Comparison of ENCODE assay signal across 13 cellular contexts in the genomic region with DNA sequence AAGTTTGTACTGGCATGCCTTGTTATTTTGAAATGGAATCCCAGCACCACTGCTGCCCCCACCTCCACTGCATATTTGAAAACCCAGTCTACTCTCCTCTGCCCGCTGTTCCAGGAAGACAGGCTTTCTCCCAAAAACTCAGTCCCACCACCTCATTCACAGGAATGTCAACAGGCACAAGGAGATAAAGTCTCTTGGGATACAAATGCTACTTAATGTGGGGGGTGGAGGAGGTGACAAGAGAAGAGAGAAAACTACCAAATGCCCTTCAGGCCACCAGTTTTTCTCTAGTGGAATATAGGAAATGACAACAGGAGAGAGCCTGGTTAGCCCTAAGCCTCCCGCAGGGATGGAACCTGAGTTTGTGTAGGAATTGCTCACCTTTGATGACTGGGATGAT. TPM values are rescaled to one million over a fixed set of nuclear protein-coding genes. Genes with fewer than 3 reads are reported as not detected.
DNase-seq lines count a peak whose midpoint lies in the region; ATAC-seq and TF ChIP-seq lines count a peak whose summit lies in the region.
"Had no signal": no experiment of that assay in that cellular context is flagged by ENCODE, and none has a peak within 500 bp of the region (broad histone marks: within the 10 kb centered on the region; RNA-seq: fewer than 3 reads in every experiment).

No MANE protein-coding gene starts in this region.

- H3K4me3 ChIP-seq in IMR-90 (ENCODE audit: insufficient read depth, low read depth, low read length) (no peak overlapping the region), neural progenitor cell (no peak overlapping the region)

- no peak for TF ChIP-seq POLR2A in IMR-90 (IDR thresholded peaks at IDR 0.05; ENCODE audit: low read depth, low read length)

- peaks cover 91% of the 10 kb centered on the region for H3K27me3 Mint-ChIP-seq in Calu3 (ENCODE audit: unreplicated experiment)
- H3K27me3 Mint-ChIP-seq in endothelial cell (ENCODE audit: unreplicated experiment): peaks cover 5% of the 10 kb centered on the region
- peaks cover 42% of the 10 kb centered on the region for H3K27me3 Mint-ChIP-seq in neural progenitor cell (ENCODE audit: insufficient read depth, low read depth)
- H3K27me3 Mint-ChIP-seq in activated CD8-positive, alpha-beta T cell treated with anti-CD3 and anti-CD28 coated beads, Interleukin-2, amount 10 ng/mL, durations not matched to agents 7 days and 5 days (ENCODE audit: low read depth): peaks cover 62% of the 10 kb centered on the region

- H3K56ac ChIP-seq in IMR-90 (ENCODE audit: extremely low read depth, insufficient read depth, low read length): no peak overlapping the region

- peaks cover 3% of the 10 kb centered on the region; the same call in 1 of the 2 replicates for H3K27me3 ChIP-seq in IMR-90 (ENCODE audit: control insufficient read depth, insufficient read depth, low read length)
- peaks cover 26% of the 10 kb centered on the region for H3K27me3 ChIP-seq in neural progenitor cell

- H3F3A ChIP-seq in neural progenitor cell (ENCODE audit: low read depth): peaks cover 33% of the 10 kb centered on the region

- H3K9me3 ChIP-seq in IMR-90 (ENCODE audit: control insufficient read depth, insufficient read depth, low read length) (peaks cover 7% of the 10 kb centered on the region), neural progenitor cell (ENCODE audit: low read depth) (no peaks in the 10 kb centered on the region)

- H3K36me3 ChIP-seq in IMR-90 (ENCODE audit: control insufficient read depth, insufficient read depth, low read length) (no peaks in the 10 kb centered on the region), neural progenitor cell (no peaks in the 10 kb centered on the region)

- intact Hi-C loops in Calu3 (cut with micrococcal nuclease; ENCODE audit: unreplicated experiment) (loop anchor here (2.0 to 5.0 kb wide), 2 partner anchors 112 to 156 kb away; no protein-coding TSS in a partner anchor), IMR-90 (cut with micrococcal nuclease) (loop anchor here (1.0 to 10.0 kb wide), 7 partner anchors 58 to 344 kb away; a partner anchor contains a TSS)

- no peak overlapping the region for H2BK120ac ChIP-seq in IMR-90 (ENCODE audit: low read depth, low read length)

- WGBS in IMR-90 (ENCODE audit: extremely low coverage in 2 of 2, insufficient read length in 1 of 2), 2 experiments: no CpG with 5 or more reads among the region's 2 CpGs

- H3K27ac ChIP-seq in IMR-90 (ENCODE audit: insufficient read depth, low read length) (no peak overlapping the region), neural progenitor cell (no peak overlapping the region)
- H3K27ac ChIP-seq: VCaP had no signal

- no peak overlapping the region for H4K5ac ChIP-seq in IMR-90 (ENCODE audit: low read depth, low read length)

- H2BK15ac ChIP-seq in IMR-90 (ENCODE audit: low read depth, low read length): peak overlapping the region; percentile 21; the same call in 1 of the 3 replicates

- no peak overlapping the region for H2BK20ac ChIP-seq in IMR-90 (ENCODE audit: low read depth, low read length)

- DNase-seq in Calu3: no peak
- no peak for DNase-seq in IMR-90
- no peak for DNase-seq in endothelial cell (ENCODE audit: low spot score)
- no peak for DNase-seq in neural progenitor cell (ENCODE audit: low spot score)
- DNase-seq in T-helper 2 cell: no peak
- DNase-seq in activated CD8-positive, alpha-beta T cell treated with anti-CD3 and anti-CD28 coated beads, Interleukin-2, amount 10 ng/mL, durations not matched to agents 7 days and 5 days: no peak
- no peak for DNase-seq in NK-92 treated with Interleukin-12 subunit alpha and Interleukin-12 subunit beta, amount 100 ng/mL, for 24 hours (lab: John Stamatoyannopoulos, UW)
- DNase-seq: activated naive CD4-positive, alpha-beta T cell; kidney; SHP77 treated with DMSO at 0.1 percent for 48 hours had no signal

- H3K4me1 Mint-ChIP-seq in Calu3 (ENCODE audit: low read depth, unreplicated experiment) (peaks cover 9% of the 10 kb centered on the region), endothelial cell (ENCODE audit: unreplicated experiment) (peaks cover 33% of the 10 kb centered on the region), neural progenitor cell (peaks cover 8% of the 10 kb centered on the region)
- H3K4me1 Mint-ChIP-seq in activated CD8-positive, alpha-beta T cell treated with anti-CD3 and anti-CD28 coated beads, Interleukin-2, amount 10 ng/mL, durations not matched to agents 7 days and 5 days (ENCODE audit: low read depth): peaks cover 14% of the 10 kb centered on the region

- TF ChIP-seq RAD21 in IMR-90 (IDR thresholded peaks at IDR 0.05; ENCODE audit: low read length): no peak

- no peak overlapping the region for H3K9ac ChIP-seq in IMR-90 (ENCODE audit: low read depth, low read length)
- no peak overlapping the region for H3K9ac ChIP-seq in neural progenitor cell

- H3K14ac ChIP-seq in IMR-90 (replicated peaks; ENCODE audit: low read depth, low read length): no peak overlapping the region

- BruUV-seq in Calu3 (replicated peaks; lab: Mats Ljungman, UMichigan) (no TSS peak), IMR-90 (replicated peaks; lab: Mats Ljungman, UMichigan) (no TSS peak)

- H3K27ac Mint-ChIP-seq in Calu3 (ENCODE audit: unreplicated experiment) (peak overlapping the region; percentile 21), endothelial cell (ENCODE audit: unreplicated experiment) (peak overlapping the region; percentile 36), neural progenitor cell (no peak overlapping the region)
- no peak overlapping the region for H3K27ac Mint-ChIP-seq in activated CD8-positive, alpha-beta T cell treated with anti-CD3 and anti-CD28 coated beads, Interleukin-2, amount 10 ng/mL, durations not matched to agents 7 days and 5 days

- peaks cover 3 to 34% of the 10 kb centered on the region in 2 experiments; a peak in 3 of 4 replicates for H3K79me1 ChIP-seq in IMR-90 (ENCODE audit: low read depth in 1 of 2, low read length in 2 of 2)

- H3K36me3 Mint-ChIP-seq in Calu3 (ENCODE audit: insufficient read depth, unreplicated experiment) (no peaks in the 10 kb centered on the region), endothelial cell (ENCODE audit: low read depth, unreplicated experiment) (no peaks in the 10 kb centered on the region), neural progenitor cell (no peaks in the 10 kb centered on the region)
- H3K36me3 Mint-ChIP-seq in activated CD8-positive, alpha-beta T cell treated with anti-CD3 and anti-CD28 coated beads, Interleukin-2, amount 10 ng/mL, durations not matched to agents 7 days and 5 days (ENCODE audit: low read depth): no peaks in the 10 kb centered on the region

- no peak overlapping the region for H2BK5ac ChIP-seq in IMR-90 (ENCODE audit: low read depth, low read length, poor library complexity, severe bottlenecking)

- H3K18ac ChIP-seq in IMR-90 (ENCODE audit: low read depth, low read length): no peak overlapping the region

- H2AFZ ChIP-seq in IMR-90 (replicated peaks; ENCODE audit: low read length, poor library complexity) (peak overlapping the region; percentile 11), neural progenitor cell (replicated peaks) (no peak overlapping the region)

- peak overlapping the region; percentile 51 for H3K4ac ChIP-seq in IMR-90 (ENCODE audit: low read depth, low read length)

- CTCF ChIA-PET in Calu3 (lab: Charles Lee) (interaction anchor here (0.9 to 2.2 kb wide), 10 partner anchors 9 to 350 kb away, joined by 3 to 11 read pairs (median 4); a partner anchor contains a TSS), IMR-90 (lab: Yijun Ruan, JAX) (interaction anchor here (0.5 to 1.7 kb wide), 7 partner anchors 14 to 592 kb away, joined by 3 to 8 read pairs (median 5); no protein-coding TSS in a partner anchor)
- CTCF ChIA-PET in activated CD8-positive, alpha-beta T cell treated with anti-CD3 and anti-CD28 coated beads, Interleukin-2, amount 10 ng/mL, durations not matched to agents 7 days and 5 days (lab: Charles Lee): interaction anchor here (0.8 to 1.3 kb wide), 7 partner anchors 9 to 154 kb away, joined by 3 to 6 read pairs (median 3); no protein-coding TSS in a partner anchor

- H4K91ac ChIP-seq in IMR-90 (ENCODE audit: insufficient read depth, low read depth, low read length): 0 out of 2 replicates have a peak overlapping the region, but pooled peaks have one; percentile 7

- 0 out of 2 replicates have a peak, but pooled peaks cover 12% of the 10 kb centered on the region for H3K9me1 ChIP-seq in IMR-90 (ENCODE audit: insufficient read depth, low read length)

- no peak overlapping the region for H3K4me2 ChIP-seq in IMR-90 (ENCODE audit: low read depth, low read length)
- no peak overlapping the region for H3K4me2 ChIP-seq in neural progenitor cell

- H3K4me1 ChIP-seq in IMR-90 (ENCODE audit: control insufficient read depth, insufficient read depth, low read length): peaks cover 12% of the 10 kb centered on the region
- peaks cover 12% of the 10 kb centered on the region for H3K4me1 ChIP-seq in neural progenitor cell

- no peaks in the 10 kb centered on the region for H3K79me2 ChIP-seq in neural progenitor cell (ENCODE audit: low read depth)

- H3K4me3 Mint-ChIP-seq in Calu3 (ENCODE audit: low read depth, unreplicated experiment) (peak overlapping the region; percentile 71), endothelial cell (ENCODE audit: unreplicated experiment) (peak overlapping the region; percentile 88), neural progenitor cell (peak overlapping the region; percentile 85)
- no peak overlapping the region for H3K4me3 Mint-ChIP-seq in activated CD8-positive, alpha-beta T cell treated with anti-CD3 and anti-CD28 coated beads, Interleukin-2, amount 10 ng/mL, durations not matched to agents 7 days and 5 days

- dilution Hi-C loops in IMR-90 (cut with HindIII; ENCODE audit: low sequenced_read_pairs, unreplicated experiment): no loop called here

- TF ChIP-seq CTCF in Calu3 (IDR thresholded peaks at IDR 0.05; ENCODE audit: unreplicated experiment) (no peak), IMR-90 (conservative IDR thresholded peaks at IDR 0.05; ENCODE audit: low read depth, low read length) (no peak), endothelial cell (IDR thresholded peaks at IDR 0.05; ENCODE audit: unreplicated experiment) (no peak), neural progenitor cell (IDR thresholded peaks at IDR 0.05) (no peak)

- no peak for ATAC-seq in IMR-90 (ENCODE audit: low read depth)
- no peak for ATAC-seq in activated CD8-positive, alpha-beta T cell treated with anti-CD3 and anti-CD28 coated beads, Interleukin-2, amount 10 ng/mL, durations not matched to agents 7 days and 5 days
- no peak for ATAC-seq in GM21786 (IDR thresholded peaks at IDR 0.05; ENCODE audit: unreplicated experiment)

- POLR2A ChIA-PET in IMR-90 (lab: Charles Lee; ENCODE audit: unreplicated experiment): no interaction called here
- POLR2A ChIA-PET in activated CD8-positive, alpha-beta T cell treated with anti-CD3 and anti-CD28 coated beads, Interleukin-2, amount 10 ng/mL, durations not matched to agents 7 days and 5 days (lab: Charles Lee): no interaction called here

- H4K20me1 ChIP-seq in IMR-90 (ENCODE audit: insufficient read depth, low read length): 0 out of 2 replicates have a peak, but pooled peaks cover 8% of the 10 kb centered on the region
- H4K20me1 ChIP-seq in neural progenitor cell (ENCODE audit: low read depth): no peaks in the 10 kb centered on the region

- no peak overlapping the region for H4K8ac ChIP-seq in IMR-90 (ENCODE audit: low read depth in 2 of 2, low read length in 2 of 2)

- H3K23ac ChIP-seq in IMR-90 (ENCODE audit: low read depth, low read length): no peak overlapping the region

- in situ Hi-C loops in IMR-90 (cut with MboI; ENCODE audit: low sequenced_read_pairs): loop anchor here (10.0 kb wide), 1 partner anchor 156 kb away; no protein-coding TSS in a partner anchor

- H2AK5ac ChIP-seq in IMR-90 (ENCODE audit: low read depth, low read length): peak overlapping the region; percentile 80; the same call in 1 of the 2 replicates

- no peaks in the 10 kb centered on the region for H3K9me3 Mint-ChIP-seq in Calu3 (ENCODE audit: low read depth, unreplicated experiment)
- H3K9me3 Mint-ChIP-seq in endothelial cell (ENCODE audit: unreplicated experiment): no peaks in the 10 kb centered on the region
- H3K9me3 Mint-ChIP-seq in neural progenitor cell: no peaks in the 10 kb centered on the region
- no peaks in the 10 kb centered on the region for H3K9me3 Mint-ChIP-seq in activated CD8-positive, alpha-beta T cell treated with anti-CD3 and anti-CD28 coated beads, Interleukin-2, amount 10 ng/mL, durations not matched to agents 7 days and 5 days (ENCODE audit: insufficient read depth)

- no peak overlapping the region for H2AK9ac ChIP-seq in IMR-90 (replicated peaks; ENCODE audit: low read depth, low read length, poor library complexity)

RNA-seq across cellular contexts. Expression of a gene that starts 1.0 kb away (rescaled TPM):
- total RNA-seq in Calu3 (2022): 0.24 TPM in 1 of 2 replicates, not detected in the other
- total RNA-seq in IMR-90 (2012; rRNA removed): 10.8 and 12.2 TPM in 2 replicates
- 31.3 and 32.0 TPM in 2 replicates for polyA plus RNA-seq in IMR-90 (2012; rRNA removed)
- 19.3 and 25.7 TPM in 2 replicates for polyA plus RNA-seq in IMR-90 (2012; cell fraction: cytosol; rRNA removed)
- 64.7 and 77.6 TPM in 2 replicates for polyA plus RNA-seq in IMR-90 (2012; cell fraction: nucleus; rRNA removed; ENCODE audit: low replicate concordance)
- 22.6 TPM for total RNA-seq in endothelial cell (ENCODE audit: unreplicated experiment)
- total RNA-seq in neural progenitor cell (ENCODE audit: low replicate concordance): 1.3 and 9.5 TPM in 2 replicates
- not detected for total RNA-seq in activated CD8-positive, alpha-beta T cell treated with anti-CD3 and anti-CD28 coated beads, Interleukin-2, amount 10 ng/mL, durations not matched to agents 7 days and 5 days
- total RNA-seq: T-helper 1 cell treated with Interleukin-12 subunit alpha and Interleukin-12 subunit beta and Interleukin-4 antibody, amounts not matched to agents 30 ng/mL and 1 ng/mL, for 36 hours had no signal

Comparison
In these comparisons a context has a peak if more than half of its experiments do, and no peak if none do; other contexts are left out.
1. H3K27ac Mint-ChIP-seq: peak in Calu3 (single experiment) and endothelial cell (single experiment); none in neural progenitor cell (single experiment) and activated CD8-positive, alpha-beta T cell treated with anti-CD3 and anti-CD28 coated beads, Interleukin-2, amount 10 ng/mL, durations not matched to agents 7 days and 5 days (single experiment).